31 cellular contexts compared by ENCODE assay signal in the genomic region with DNA sequence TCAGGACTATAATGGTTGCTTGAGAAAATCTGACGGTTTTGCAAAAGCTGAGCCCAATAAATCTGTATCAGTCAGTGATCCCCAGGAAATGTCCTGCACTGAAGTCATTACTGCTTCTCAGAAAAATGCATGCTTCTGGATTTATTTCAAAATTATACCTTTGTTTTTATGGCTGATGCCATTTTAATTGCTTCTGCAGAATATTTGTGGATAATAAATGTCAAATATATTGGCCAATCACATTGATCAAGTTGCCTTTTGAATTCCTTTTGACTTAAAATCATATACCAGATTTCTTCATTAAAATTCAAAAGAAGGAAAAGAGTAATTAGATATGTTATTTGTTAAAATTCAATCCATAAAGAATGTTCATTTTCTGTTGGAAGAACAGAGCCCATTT.
DNase-seq lines count a peak whose midpoint lies in the region; ATAC-seq and TF ChIP-seq lines count a peak whose summit lies in the region.
"Had no signal": no experiment of that assay in that cellular context is flagged by ENCODE, and none has a peak within 500 bp of the region (broad histone marks: within the 10 kb centered on the region; RNA-seq: fewer than 3 reads in every experiment).

No MANE protein-coding gene starts in this region.

- TF ChIP-seq EP300 in SK-N-SH (IDR thresholded peaks at IDR 0.05; ENCODE audit: borderline replicate concordance in 1 of 2, low read depth in 1 of 2, low read length in 1 of 2), result no peak

- H3K4me2 ChIP-seq in SK-N-SH (no peak overlapping the region), osteoblast (ENCODE audit: insufficient read depth, low read length) (no peak overlapping the region)
- H3K4me2 ChIP-seq: A549; BLaER1; BLaER1 treated with 17β-estradiol and CSF1 and Interleukin-3, amounts not matched to agents 10 nM and 100 nM had no signal

- H3K79me2 ChIP-seq in SK-N-SH (ENCODE audit: insufficient read depth), result no peaks in the 10 kb centered on the region
- no peaks in the 10 kb centered on the region for H3K79me2 ChIP-seq in osteoblast (ENCODE audit: insufficient read depth, low read length)

- H3K4me1 ChIP-seq in SK-N-SH (ENCODE audit: control insufficient read depth in 1 of 2, insufficient read depth in 2 of 2, low read depth in 1 of 2, low read length in 1 of 2) (no peaks in the 10 kb centered on the region), osteoblast (ENCODE audit: insufficient read depth, low read length) (no peaks in the 10 kb centered on the region)
- H3K4me1 ChIP-seq: A549; BE2C; BLaER1; BLaER1 treated with 17β-estradiol and CSF1 and Interleukin-3, amounts not matched to agents 10 nM and 100 nM; Caco-2 had no signal

- H2AFZ ChIP-seq in SK-N-SH (ENCODE audit: low read depth) (no peak overlapping the region), osteoblast (ENCODE audit: low read length) (no peak overlapping the region)

- POLR2A ChIA-PET in SK-N-SH (lab: Yijun Ruan, JAX) (no interaction called here), BJ (lab: Charles Lee) (no interaction called here)

- H3K27ac ChIP-seq in SK-N-SH (ENCODE audit: low read depth in 2 of 2, low read length in 1 of 2), result no peak overlapping the region
- H3K27ac ChIP-seq in osteoblast (ENCODE audit: low read depth, low read length), result no peak overlapping the region
- H3K27ac ChIP-seq: 22Rv1; A549; BLaER1; BLaER1 treated with 17β-estradiol and CSF1 and Interleukin-3, amounts not matched to agents 10 nM and 100 nM; C4-2B had no signal

- no peaks in the 10 kb centered on the region for H3K9me2 ChIP-seq in SK-N-SH

- no peak for TF ChIP-seq CTCF in SK-N-SH (IDR thresholded peaks at IDR 0.05)
- TF ChIP-seq CTCF in AG10803 (conservative IDR thresholded peaks at IDR 0.05; ENCODE audit: low read length), result no peak
- no peak for TF ChIP-seq CTCF in BJ (IDR thresholded peaks at IDR 0.05; ENCODE audit: insufficient read depth, low read depth, low read length)
- no peak for TF ChIP-seq CTCF in osteoblast (IDR thresholded peaks at IDR 0.05; ENCODE audit: extremely low read depth, low read depth, low read length)

- no peak for ATAC-seq in SK-N-SH treated with all-trans-retinoic acid at 6 μM for 48 hours
- ATAC-seq: A549; CD8-positive, alpha-beta T cell had no signal

- H3K4me3 ChIP-seq in SK-N-SH (ENCODE audit: low read depth in 2 of 2, low read length in 1 of 2), result no peak overlapping the region
- H3K4me3 ChIP-seq in AG10803 (ENCODE audit: low read length), result no peak overlapping the region
- no peak overlapping the region for H3K4me3 ChIP-seq in BJ (ENCODE audit: low read depth, low read length)
- no peak overlapping the region for H3K4me3 ChIP-seq in osteoblast (ENCODE audit: insufficient read depth, low read length)
- H3K4me3 ChIP-seq: A549; BLaER1; BLaER1 treated with 17β-estradiol and CSF1 and Interleukin-3, amounts not matched to agents 10 nM and 100 nM had no signal

- H3F3A ChIP-seq in SK-N-SH (replicated peaks; ENCODE audit: insufficient read depth), result no peaks in the 10 kb centered on the region

- no peaks in the 10 kb centered on the region for H4K20me1 ChIP-seq in SK-N-SH (ENCODE audit: insufficient read depth)
- no peaks in the 10 kb centered on the region for H4K20me1 ChIP-seq in osteoblast (ENCODE audit: insufficient read depth, low read length)
- H4K20me1 ChIP-seq: BLaER1; BLaER1 treated with 17β-estradiol and CSF1 and Interleukin-3, amounts not matched to agents 10 nM and 100 nM had no signal

- CTCF ChIA-PET in SK-N-SH (lab: Yijun Ruan, JAX) (no interaction called here), BJ (lab: Yijun Ruan, JAX) (no interaction called here)

- no peak overlapping the region for H3K9ac ChIP-seq in SK-N-SH
- H3K9ac ChIP-seq: BLaER1; BLaER1 treated with 17β-estradiol and CSF1 and Interleukin-3, amounts not matched to agents 10 nM and 100 nM had no signal

- no peaks in the 10 kb centered on the region for H3K9me3 ChIP-seq in SK-N-SH
- no peaks in the 10 kb centered on the region for H3K9me3 ChIP-seq in osteoblast (ENCODE audit: low read depth, low read length)
- H3K9me3 ChIP-seq: A549; BE2C; BLaER1; BLaER1 treated with 17β-estradiol and CSF1 and Interleukin-3, amounts not matched to agents 10 nM and 100 nM; Caco-2 had no signal

- DNase-seq in SK-N-SH, result no peak
- DNase-seq in AG10803 (ENCODE audit: low read depth), result peak; percentile 4
- DNase-seq in BJ (ENCODE audit: low read depth), result peak; percentile 4
- no peak for DNase-seq in osteoblast (ENCODE audit: insufficient read length, low spot score, missing footprints)
- no peak for DNase-seq in effector CD8-positive, alpha-beta T cell (lab: John Stamatoyannopoulos, UW)
- DNase-seq: 8988T; ACHN; AML-193; BE2C; C1 segment of cervical spinal cord; Caco-2; Calu3; CD4-positive, alpha-beta memory T cell; CD4-positive, alpha-beta T cell; CD4-positive, CD25-positive, alpha-beta regulatory T cell; CD8-positive, alpha-beta memory T cell; CD8-positive, alpha-beta T cell; COR-L47; DMS 273 treated with DMSO at 0.1 percent for 48 hours; DMS153; DMS53; DMS79; DMS79 treated with DMSO at 0.1 percent for 48 hours; DND-41; EL had no signal

- H3K27me3 ChIP-seq in SK-N-SH (ENCODE audit: insufficient read depth) (no peaks in the 10 kb centered on the region), BJ (ENCODE audit: control insufficient read depth, insufficient read depth, low read length) (no peaks in the 10 kb centered on the region), osteoblast (ENCODE audit: insufficient read depth, low read length) (no peaks in the 10 kb centered on the region)
- H3K27me3 ChIP-seq: BE2C; BLaER1; BLaER1 treated with 17β-estradiol and CSF1 and Interleukin-3, amounts not matched to agents 10 nM and 100 nM had no signal

- no peak for TF ChIP-seq RAD21 in SK-N-SH (IDR thresholded peaks at IDR 0.05; ENCODE audit: low read length)

- no peaks in the 10 kb centered on the region for H3K36me3 ChIP-seq in SK-N-SH (replicated peaks in 1 of 2; ENCODE audit: control insufficient read depth in 1 of 2, insufficient read depth in 2 of 2, low read length in 1 of 2)
- H3K36me3 ChIP-seq in BJ (ENCODE audit: control insufficient read depth, insufficient read depth, low read length), result no peaks in the 10 kb centered on the region
- no peaks in the 10 kb centered on the region for H3K36me3 ChIP-seq in osteoblast (ENCODE audit: insufficient read depth, low read length)
- H3K36me3 ChIP-seq: BE2C; BLaER1; BLaER1 treated with 17β-estradiol and CSF1 and Interleukin-3, amounts not matched to agents 10 nM and 100 nM had no signal

- whole genome bisulfite sequencing in SK-N-SH (ENCODE audit: low lambda C conversion rate), result 85% methylated on average over 1 of the region's 1 CpG

TF ChIP-seq in SK-N-SH treated with all-trans-retinoic acid at 6 μM for 48 hours, 23 proteins besides CTCF, POLR2A, EP300 and RAD21 (continues in another document):
- peak; percentile 24; the same call in 1 of the 2 replicates for TF ChIP-seq ZC3H10 (CRISPR knock-in tag; IDR thresholded peaks at IDR 0.05)
- TF ChIP-seq ISL1 (CRISPR knock-in tag; IDR thresholded peaks at IDR 0.05), result peak; percentile 92
- TF ChIP-seq, protein P1, sequence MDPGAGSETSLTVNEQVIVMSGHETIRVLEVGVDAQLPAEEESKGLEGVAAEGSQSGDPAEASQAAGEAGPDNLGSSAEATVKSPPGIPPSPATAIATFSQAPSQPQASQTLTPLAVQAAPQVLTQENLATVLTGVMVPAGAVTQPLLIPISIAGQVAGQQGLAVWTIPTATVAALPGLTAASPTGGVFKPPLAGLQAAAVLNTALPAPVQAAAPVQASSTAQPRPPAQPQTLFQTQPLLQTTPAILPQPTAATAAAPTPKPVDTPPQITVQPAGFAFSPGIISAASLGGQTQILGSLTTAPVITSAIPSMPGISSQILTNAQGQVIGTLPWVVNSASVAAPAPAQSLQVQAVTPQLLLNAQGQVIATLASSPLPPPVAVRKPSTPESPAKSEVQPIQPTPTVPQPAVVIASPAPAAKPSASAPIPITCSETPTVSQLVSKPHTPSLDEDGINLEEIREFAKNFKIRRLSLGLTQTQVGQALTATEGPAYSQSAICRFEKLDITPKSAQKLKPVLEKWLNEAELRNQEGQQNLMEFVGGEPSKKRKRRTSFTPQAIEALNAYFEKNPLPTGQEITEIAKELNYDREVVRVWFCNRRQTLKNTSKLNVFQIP (CRISPR knock-in tag; IDR thresholded peaks at IDR 0.05; ENCODE audit: borderline replicate concordance, low read depth), result no peak

TF ChIP-seq in SK-N-SH, 30 proteins besides CTCF, POLR2A, EP300 and RAD21 (continues in another document):
- TF ChIP-seq FOXJ3 (CRISPR knock-in tag; IDR thresholded peaks at IDR 0.05) (no peak), SIN3A (IDR thresholded peaks at IDR 0.05; ENCODE audit: borderline replicate concordance, low read depth, low read length) (no peak), TEAD4 (IDR thresholded peaks at IDR 0.05; ENCODE audit: borderline replicate concordance, insufficient read depth) (no peak), GATA2 (CRISPR knock-in tag; IDR thresholded peaks at IDR 0.05) (no peak), RXRA (IDR thresholded peaks at IDR 0.05; ENCODE audit: borderline replicate concordance, low read depth) (no peak)
- TF ChIP-seq, protein P2, sequence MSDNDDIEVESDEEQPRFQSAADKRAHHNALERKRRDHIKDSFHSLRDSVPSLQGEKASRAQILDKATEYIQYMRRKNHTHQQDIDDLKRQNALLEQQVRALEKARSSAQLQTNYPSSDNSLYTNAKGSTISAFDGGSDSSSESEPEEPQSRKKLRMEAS (IDR thresholded peaks at IDR 0.05; ENCODE audit: low read depth), result no peak
- TF ChIP-seq, protein P3, sequence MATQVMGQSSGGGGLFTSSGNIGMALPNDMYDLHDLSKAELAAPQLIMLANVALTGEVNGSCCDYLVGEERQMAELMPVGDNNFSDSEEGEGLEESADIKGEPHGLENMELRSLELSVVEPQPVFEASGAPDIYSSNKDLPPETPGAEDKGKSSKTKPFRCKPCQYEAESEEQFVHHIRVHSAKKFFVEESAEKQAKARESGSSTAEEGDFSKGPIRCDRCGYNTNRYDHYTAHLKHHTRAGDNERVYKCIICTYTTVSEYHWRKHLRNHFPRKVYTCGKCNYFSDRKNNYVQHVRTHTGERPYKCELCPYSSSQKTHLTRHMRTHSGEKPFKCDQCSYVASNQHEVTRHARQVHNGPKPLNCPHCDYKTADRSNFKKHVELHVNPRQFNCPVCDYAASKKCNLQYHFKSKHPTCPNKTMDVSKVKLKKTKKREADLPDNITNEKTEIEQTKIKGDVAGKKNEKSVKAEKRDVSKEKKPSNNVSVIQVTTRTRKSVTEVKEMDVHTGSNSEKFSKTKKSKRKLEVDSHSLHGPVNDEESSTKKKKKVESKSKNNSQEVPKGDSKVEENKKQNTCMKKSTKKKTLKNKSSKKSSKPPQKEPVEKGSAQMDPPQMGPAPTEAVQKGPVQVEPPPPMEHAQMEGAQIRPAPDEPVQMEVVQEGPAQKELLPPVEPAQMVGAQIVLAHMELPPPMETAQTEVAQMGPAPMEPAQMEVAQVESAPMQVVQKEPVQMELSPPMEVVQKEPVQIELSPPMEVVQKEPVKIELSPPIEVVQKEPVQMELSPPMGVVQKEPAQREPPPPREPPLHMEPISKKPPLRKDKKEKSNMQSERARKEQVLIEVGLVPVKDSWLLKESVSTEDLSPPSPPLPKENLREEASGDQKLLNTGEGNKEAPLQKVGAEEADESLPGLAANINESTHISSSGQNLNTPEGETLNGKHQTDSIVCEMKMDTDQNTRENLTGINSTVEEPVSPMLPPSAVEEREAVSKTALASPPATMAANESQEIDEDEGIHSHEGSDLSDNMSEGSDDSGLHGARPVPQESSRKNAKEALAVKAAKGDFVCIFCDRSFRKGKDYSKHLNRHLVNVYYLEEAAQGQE (IDR thresholded peaks at IDR 0.05; ENCODE audit: low read depth, low read length), result no peak

Comparison
In these comparisons a context has a peak if more than half of its experiments do, and no peak if none do; other contexts are left out.
1. DNase-seq: peak in AG10803 (single experiment) and BJ (single experiment); none in SK-N-SH (single experiment), osteoblast (single experiment) and effector CD8-positive, alpha-beta T cell (single experiment).